Comparison of ENCODE assay signal across 8 cellular contexts in genomic region chr14:74324945-74325361, GRCh38. TPM values are rescaled to one million over a fixed set of nuclear protein-coding genes. Genes with fewer than 3 reads are reported as not detected.
A peak's percentile ranks its signal among the peaks of the same experiment; 100 is the strongest.
DNase-seq lines count a peak whose midpoint lies in the region; ATAC-seq, FAIRE-seq and TF ChIP-seq lines count a peak whose summit lies in the region.

No MANE protein-coding gene starts in this region.

- TF ChIP-seq EP300 in HepG2 (IDR thresholded peaks at IDR 0.05; ENCODE audit: low read depth in 2 of 2, low read length in 2 of 2): no peak
- no peak for TF ChIP-seq EP300 in HepG2 (CRISPR knock-in tag; IDR thresholded peaks at IDR 0.05; ENCODE audit: borderline replicate concordance)

- DNase-seq in NCI-H82 (lab: John Stamatoyannopoulos, UW): peak; percentile 30
- no peak for DNase-seq in NCI-H82 treated with DMSO at 0.1 percent for 48 hours (lab: John Stamatoyannopoulos, UW; ENCODE audit: unreplicated experiment)
- peak; percentile 73 for DNase-seq in NCI-H1694 (lab: John Stamatoyannopoulos, UW)
- DNase-seq in astrocyte of the spinal cord (ENCODE audit: low read depth, low spot score): peak; percentile 42
- peak; percentile 9 for DNase-seq in HepG2 (ENCODE audit: low spot score)
- DNase-seq in activated T-cell treated with anti-CD3 and anti-CD28 coated beads, Interleukin-2, amount 50 U/mL, for 1 hour: no peak

- TF ChIP-seq CTCF in astrocyte of the spinal cord (IDR thresholded peaks at IDR 0.05; ENCODE audit: low read depth, low read length): peak; percentile 75
- TF ChIP-seq CTCF in HepG2 (CRISPR knock-in tag; IDR thresholded peaks at IDR 0.05): peak; percentile 47

- no peak overlapping the region for H3K4me2 ChIP-seq in HepG2 (ENCODE audit: low read depth, low read length)

- POLR2A ChIA-PET in HepG2 (lab: Yijun Ruan, JAX): no interaction called here

- H4K20me1 ChIP-seq in HepG2 (ENCODE audit: insufficient read depth, low read length): no peaks in the 10 kb centered on the region

- no peaks in the 10 kb centered on the region for H3K9me3 ChIP-seq in HepG2 (ENCODE audit: low read length)

- CTCF ChIA-PET in HepG2 (lab: Yijun Ruan, JAX; ENCODE audit: low intra/inter-chr PET ratio, low total read pairs): no interaction called here

- in situ Hi-C loops in astrocyte of the spinal cord (cut with HindIII; ENCODE audit: low sequenced_read_pairs): no loop called here
- in situ Hi-C loops in HepG2 (cut with HindIII; ENCODE audit: extremely low pct_ligation_motif_present, low pct_unique_long_range_greater_than_20kb): no loop called here

- intact Hi-C loops in HepG2 (cut with micrococcal nuclease; ENCODE audit: unreplicated experiment): no loop called here

- no peak overlapping the region for H3K4me3 ChIP-seq in astrocyte of the spinal cord (ENCODE audit: low read depth, low read length)
- H3K4me3 ChIP-seq in HepG2 (replicated peaks in 1 of 3; ENCODE audit: insufficient read depth in 1 of 3, low read depth in 2 of 3, low read length in 3 of 3): no peak overlapping the region

- FAIRE-seq in HepG2 (lab: Jason Lieb, UNC): peak; percentile 12

- no TSS peak for BruUV-seq in HepG2 (replicated peaks; lab: Mats Ljungman, UMichigan)

- no peak overlapping the region for H3K9ac ChIP-seq in HepG2 (ENCODE audit: insufficient read depth, low read depth, low read length)

- no peak overlapping the region for H2AFZ ChIP-seq in HepG2 (ENCODE audit: low read length)

- ATAC-seq in HepG2 (no peak), GM19452 (IDR thresholded peaks at IDR 0.05; ENCODE audit: unreplicated experiment) (no peak), HG02885 (IDR thresholded peaks at IDR 0.05; ENCODE audit: poor library complexity, unreplicated experiment) (no peak)

- H3K27ac ChIP-seq in HepG2 (ENCODE audit: extremely low read length, insufficient read depth, low read length): no peak overlapping the region

- no peaks in the 10 kb centered on the region for H3K36me3 ChIP-seq in HepG2 (replicated peaks in 1 of 2; ENCODE audit: control insufficient read depth in 1 of 2, insufficient read depth in 2 of 2, low read length in 2 of 2)

- no peaks in the 10 kb centered on the region for H3K79me2 ChIP-seq in HepG2 (ENCODE audit: insufficient read depth, low read length)

- H3K4me1 ChIP-seq in HepG2 (ENCODE audit: insufficient read depth, low read length): peaks cover 13% of the 10 kb centered on the region

- 34% methylated on average over 3 of the region's 3 CpGs for WGBS in HepG2 (ENCODE audit: low lambda C conversion rate)

- no peak for TF ChIP-seq POLR2A in HepG2 (IDR thresholded peaks at IDR 0.05; ENCODE audit: insufficient read depth in 1 of 2, low read depth in 2 of 2, low read length in 2 of 2)

- no peak for TF ChIP-seq RAD21 in HepG2 (CRISPR knock-in tag; IDR thresholded peaks at IDR 0.05)

- H3K27me3 ChIP-seq in HepG2 (ENCODE audit: control insufficient read depth in 1 of 2, insufficient read depth in 2 of 2, low read length in 2 of 2): peaks cover 0 to 4% of the 10 kb centered on the region in 2 experiments; a peak in 1 of 5 replicates

TF ChIP-seq in HepG2, 621 proteins besides CTCF, POLR2A, EP300 and RAD21:
- TF ChIP-seq SMC3 (IDR thresholded peaks at IDR 0.05; ENCODE audit: low read length): 0 out of 2 replicates have a peak, but pooled peaks have one; percentile 7
- TF ChIP-seq, protein P1, sequence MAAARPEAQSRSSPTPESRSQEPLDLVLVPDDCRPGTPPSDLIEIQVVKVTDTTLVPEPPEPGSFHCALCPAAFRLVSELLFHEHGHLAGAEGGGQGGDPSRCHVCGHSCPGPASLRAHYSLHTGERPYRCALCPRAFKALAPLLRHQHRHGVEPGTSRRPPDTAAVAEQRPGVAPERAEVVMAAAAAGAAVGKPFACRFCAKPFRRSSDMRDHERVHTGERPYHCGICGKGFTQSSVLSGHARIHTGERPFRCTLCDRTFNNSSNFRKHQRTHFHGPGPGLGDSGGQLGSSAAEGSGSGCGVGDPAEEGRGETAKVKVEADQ (CRISPR knock-in tag; IDR thresholded peaks at IDR 0.05; ENCODE audit: borderline replicate concordance): no peak
- no peak for TF ChIP-seq CAMTA2 (CRISPR knock-in tag; IDR thresholded peaks at IDR 0.05; ENCODE audit: borderline replicate concordance)
- TF ChIP-seq STAG1 (CRISPR knock-in tag; IDR thresholded peaks at IDR 0.05): 0 out of 2 replicates have a peak, but pooled peaks have one; percentile 26
- no peak for TF ChIP-seq ELF1 (CRISPR knock-in tag; IDR thresholded peaks at IDR 0.05)
TF ChIP-seq in HepG2: peak in this region for 2.

RNA-seq across cellular contexts. Expression of gene ABCD4, which starts 22.2 kb away (rescaled TPM):
- 20.4 and 47.5 TPM in 2 replicates for total RNA-seq in HepG2 (2016; rRNA removed; fragmentation: Illumina TruSeq; extraction: Trizol)
- total RNA-seq in HepG2 (2016; cell fraction: cytosol; rRNA removed; fragmentation: Illumina TruSeq; extraction: Trizol; ENCODE audit: low read depth): 28.8 and 29.9 TPM in 2 replicates
- 18.8 and 49.0 TPM in 2 replicates for total RNA-seq in HepG2 (2016; cell fraction: insoluble cytoplasmic fraction; rRNA removed; fragmentation: Illumina TruSeq; extraction: Trizol)
- total RNA-seq in HepG2 (2016; cell fraction: membrane; rRNA removed; fragmentation: Illumina TruSeq; extraction: Trizol): 37.8 and 42.0 TPM in 2 replicates
- 64.6 and 79.8 TPM in 2 replicates for total RNA-seq in HepG2 (2016; cell fraction: nucleus; rRNA removed; fragmentation: Illumina TruSeq; extraction: Trizol)
- polyA plus RNA-seq in HepG2 (2011; rRNA removed): 50.5 and 54.8 TPM in 2 replicates
- polyA plus RNA-seq in HepG2 (2011; cell fraction: cytosol; rRNA removed): 23.5 and 24.1 TPM in 2 replicates
- 367 and 381 TPM in 2 replicates for polyA plus RNA-seq in HepG2 (2011; cell fraction: nucleus; rRNA removed)
- 59.8 and 65.6 TPM in 2 replicates for polyA plus RNA-seq in HepG2 (2012)
- 15.6 and 18.9 TPM in 2 replicates for polyA plus RNA-seq in HepG2 (2016; cell fraction: cytosol; fragmentation: Illumina TruSeq; extraction: Trizol; ENCODE audit: low read depth)
- polyA plus RNA-seq in HepG2 (2016; cell fraction: insoluble cytoplasmic fraction; fragmentation: Illumina TruSeq; extraction: Trizol; ENCODE audit: low read depth): 17.4 and 22.9 TPM in 2 replicates
- polyA plus RNA-seq in HepG2 (2016; cell fraction: membrane; fragmentation: Illumina TruSeq; extraction: Trizol; ENCODE audit: low read depth): 25.5 and 30.1 TPM in 2 replicates
- polyA plus RNA-seq in HepG2 (2016; cell fraction: nucleus; fragmentation: Illumina TruSeq; extraction: Trizol; ENCODE audit: insufficient read depth, low read depth): 170 and 201 TPM in 2 replicates
- 46.5 and 77.5 TPM in 2 replicates for polyA minus RNA-seq in HepG2 (2011; rRNA and poly(A)+ RNA removed; ENCODE audit: low replicate concordance)
- 7.6 and 8.8 TPM in 2 replicates for polyA minus RNA-seq in HepG2 (2011; cell fraction: cytosol; rRNA and poly(A)+ RNA removed)
- 135 and 152 TPM in 2 replicates for polyA minus RNA-seq in HepG2 (2011; cell fraction: nucleus; rRNA and poly(A)+ RNA removed)

RNA-seq across cellular contexts. Expression of gene VRTN, which starts 23.3 kb away (rescaled TPM):
- total RNA-seq in HepG2 (2016; rRNA removed; fragmentation: Illumina TruSeq; extraction: Trizol): not detected in 2 replicates
- total RNA-seq in HepG2 (2016; cell fraction: cytosol; rRNA removed; fragmentation: Illumina TruSeq; extraction: Trizol; ENCODE audit: low read depth): not detected in 2 replicates
- not detected in 2 replicates for total RNA-seq in HepG2 (2016; cell fraction: insoluble cytoplasmic fraction; rRNA removed; fragmentation: Illumina TruSeq; extraction: Trizol)
- total RNA-seq in HepG2 (2016; cell fraction: membrane; rRNA removed; fragmentation: Illumina TruSeq; extraction: Trizol): not detected in 2 replicates
- not detected in 2 replicates for total RNA-seq in HepG2 (2016; cell fraction: nucleus; rRNA removed; fragmentation: Illumina TruSeq; extraction: Trizol)
- not detected in 2 replicates for polyA plus RNA-seq in HepG2 (2011; rRNA removed)
- not detected in 2 replicates for polyA plus RNA-seq in HepG2 (2011; cell fraction: cytosol; rRNA removed)
- not detected in 2 replicates for polyA plus RNA-seq in HepG2 (2011; cell fraction: nucleus; rRNA removed)
- not detected in 2 replicates for polyA plus RNA-seq in HepG2 (2012)
- polyA plus RNA-seq in HepG2 (2016; cell fraction: cytosol; fragmentation: Illumina TruSeq; extraction: Trizol; ENCODE audit: low read depth): not detected in 2 replicates
- polyA plus RNA-seq in HepG2 (2016; cell fraction: insoluble cytoplasmic fraction; fragmentation: Illumina TruSeq; extraction: Trizol; ENCODE audit: low read depth): not detected in 2 replicates
- polyA plus RNA-seq in HepG2 (2016; cell fraction: membrane; fragmentation: Illumina TruSeq; extraction: Trizol; ENCODE audit: low read depth): not detected in 2 replicates
- not detected in 2 replicates for polyA plus RNA-seq in HepG2 (2016; cell fraction: nucleus; fragmentation: Illumina TruSeq; extraction: Trizol; ENCODE audit: insufficient read depth, low read depth)
- polyA minus RNA-seq in HepG2 (2011; rRNA and poly(A)+ RNA removed; ENCODE audit: low replicate concordance): not detected in 2 replicates
- not detected in 2 replicates for polyA minus RNA-seq in HepG2 (2011; cell fraction: cytosol; rRNA and poly(A)+ RNA removed)
- polyA minus RNA-seq in HepG2 (2011; cell fraction: nucleus; rRNA and poly(A)+ RNA removed): not detected in 2 replicates

Comparison
In these comparisons a context has a peak if more than half of its experiments do, and no peak if none do; other contexts are left out.
1. DNase-seq: peak in NCI-H82 (single experiment), NCI-H1694 (single experiment), astrocyte of the spinal cord (single experiment) and HepG2 (single experiment); none in NCI-H82 treated with DMSO at 0.1 percent for 48 hours (single experiment) and activated T-cell treated with anti-CD3 and anti-CD28 coated beads, Interleukin-2, amount 50 U/mL, for 1 hour (single experiment).